20 cellular contexts compared by ENCODE assay signal in the genomic region with DNA sequence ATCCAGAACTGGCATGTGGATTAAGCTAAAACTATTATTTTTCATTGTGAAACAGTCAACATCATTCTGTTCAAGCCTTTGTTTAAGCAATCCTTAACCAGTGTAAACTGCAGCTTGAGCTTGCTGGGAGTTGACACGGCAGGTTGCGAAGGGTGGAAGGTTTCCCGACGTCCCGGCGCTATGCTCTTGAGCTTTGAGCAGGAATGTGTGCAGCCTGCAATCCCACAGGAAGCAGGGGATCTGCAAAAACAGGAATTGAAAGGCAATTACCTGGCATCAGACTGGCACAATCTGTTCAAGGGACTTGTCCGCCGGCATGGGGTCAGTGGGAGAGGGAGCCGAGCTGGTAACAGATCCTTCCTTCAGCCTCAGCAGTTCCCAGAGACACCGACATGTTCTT.
"Had no signal": no experiment of that assay in that cellular context is flagged by ENCODE, and none has a peak within 500 bp of the region (broad histone marks: within the 10 kb centered on the region; RNA-seq: fewer than 3 reads in every experiment).

No MANE protein-coding gene starts in this region.

- H3K27ac ChIP-seq: ascending aorta, brain microvascular endothelial cell, colonic mucosa, dorsolateral prefrontal cortex, esophagus muscularis mucosa, ovary, prostate gland, right atrium auricular region, skin epidermis, tibial artery had no signal

- H3K36me3 ChIP-seq: ascending aorta, brain microvascular endothelial cell, colonic mucosa, esophagus muscularis mucosa, ovary, prostate gland, right atrium auricular region, tibial artery had no signal

- H3K27me3 ChIP-seq: ascending aorta, brain microvascular endothelial cell, colonic mucosa, esophagus muscularis mucosa, ovary, right atrium auricular region, tibial artery had no signal

- DNase-seq: activated CD4-positive, alpha-beta T cell treated with anti-CD3 and anti-CD28 coated beads for 1 hour; activated CD4-positive, alpha-beta T cell treated with anti-CD3 and anti-CD28 coated beads, Interleukin-2, amount 50 U/mL, for 1 hour; activated CD8-positive, alpha-beta T cell treated with anti-CD3 and anti-CD28 coated beads, Interleukin-2, amount 10 ng/mL, durations not matched to agents 7 days and 5 days; activated gamma-delta T cell treated with Interleukin-2 at 50 U/mL for 16 hours; activated T-cell treated with anti-CD3 and anti-CD28 coated beads, Interleukin-2, amount 50 U/mL, for 1 hour; brain microvascular endothelial cell; colonic mucosa; hypothalamus; midbrain; natural killer cell; ovary; stimulated activated CD4-positive, alpha-beta T cell treated with anti-CD3 and anti-CD28 coated beads, Interleukin-2, amount 100 ng/mL, for 24 hours; stimulated activated naive CD8-positive, alpha-beta T cell treated with anti-CD3 and anti-CD28 coated beads, Interleukin-15, amount 100 ng/mL, for 72 hours; tibial artery had no signal

- H3K9me3 ChIP-seq: ascending aorta, colonic mucosa, esophagus muscularis mucosa, ovary, prostate gland, right atrium auricular region, tibial artery had no signal

- H3K4me3 ChIP-seq: ascending aorta, colonic mucosa, dorsolateral prefrontal cortex, esophagus muscularis mucosa, ovary, prostate gland, right atrium auricular region, skin epidermis, tibial artery had no signal

- H3K4me1 ChIP-seq: colonic mucosa, esophagus muscularis mucosa, prostate gland, right atrium auricular region, tibial artery had no signal
